In genomic region chr4:158255727-158256324, GRCh38 we compare ENCODE assay signal across 8 cellular contexts. TPM values are rescaled to one million over a fixed set of nuclear protein-coding genes. Genes with fewer than 3 reads are reported as not detected.
DNase-seq lines count a peak whose midpoint lies in the region; ATAC-seq and TF ChIP-seq lines count a peak whose summit lies in the region.

No MANE protein-coding gene starts in this region.

- no peak overlapping the region for H3K4me3 ChIP-seq in right lobe of liver

- peaks cover 7% of the 10 kb centered on the region for H3K4me1 Mint-ChIP-seq in CD14-positive monocyte

- H3K27me3 Mint-ChIP-seq in CD14-positive monocyte (ENCODE audit: low read depth in 3 of 3): no peaks in the 10 kb centered on the region

- WGBS in right lobe of liver (ENCODE audit: insufficient coverage, low coverage, low lambda C conversion rate, missing lambda C conversion rate): 33% methylated on average over 3 of the region's 3 CpGs

- no peak for TF ChIP-seq POLR2A in right lobe of liver (IDR thresholded peaks at IDR 0.05)

- no peaks in the 10 kb centered on the region for H3K27me3 ChIP-seq in right lobe of liver

- H3K4me1 ChIP-seq in right lobe of liver: no peaks in the 10 kb centered on the region

- H3K36me3 ChIP-seq in right lobe of liver: no peaks in the 10 kb centered on the region

- H3K9me3 Mint-ChIP-seq in CD14-positive monocyte: no peaks in the 10 kb centered on the region

- H3K27ac Mint-ChIP-seq in CD14-positive monocyte: no peak overlapping the region

- H3K27ac ChIP-seq in caudate nucleus (ENCODE audit: low read depth, low read length) (peak overlapping the region; percentile 58), right lobe of liver (no peak overlapping the region)

- no peaks in the 10 kb centered on the region for H3K9me3 ChIP-seq in right lobe of liver

- intact Hi-C loops in CD14-positive monocyte (cut with micrococcal nuclease): loop anchor here in 1 of 2 donors (5.0 kb wide), 1 partner anchor 371 kb away; no protein-coding TSS in a partner anchor
- intact Hi-C loops in right lobe of liver (cut with DNase I): loop anchor here (10.0 kb wide), 1 partner anchor 369 kb away; no protein-coding TSS in a partner anchor

- DNase-seq in CD14-positive monocyte (ENCODE audit: low spot score) (no peak), NCI-H526 (lab: John Stamatoyannopoulos, UW) (peak; percentile 6 to 57), caudate nucleus (lab: John Stamatoyannopoulos, UW) (peak in 2 of 61 donors; percentile 14 to 16), right lobe of liver (no peak), GM19240 (ENCODE audit: insufficient read length, low spot score) (no peak), activated gamma-delta T cell treated with Interleukin-2 at 50 U/mL for 16 hours (no peak)

- no peak overlapping the region for H3K4me3 Mint-ChIP-seq in CD14-positive monocyte

- peak; percentile 85 for TF ChIP-seq CTCF in CD14-positive monocyte (IDR thresholded peaks at IDR 0.05)
- peak; percentile 59 to 80 (median 72) for TF ChIP-seq CTCF in right lobe of liver (IDR thresholded peaks at IDR 0.05)

- H3K36me3 Mint-ChIP-seq in CD14-positive monocyte: peaks cover 22 to 34% of the 10 kb centered on the region in 2 donors

- ATAC-seq in GM19035 (IDR thresholded peaks at IDR 0.05; ENCODE audit: unreplicated experiment): peak; percentile 75
- ATAC-seq in HG03108 (IDR thresholded peaks at IDR 0.05; ENCODE audit: unreplicated experiment): peak; percentile 70
- peak; percentile 79 to 86 (median 82) for ATAC-seq in right lobe of liver

RNA-seq across cellular contexts. Expression of gene TMEM144, which starts 45.5 kb away (rescaled TPM):
- polyA plus RNA-seq in CD14-positive monocyte: 1 to 10 TPM; 1.0 to 1.5 TPM
- 1 to 10 TPM; 1.3 to 6.7 (median 2.1) TPM for total RNA-seq in right lobe of liver

Comparison
In these comparisons a context has a peak if more than half of its experiments do, and no peak if none do; other contexts are left out.
1. DNase-seq: peak in NCI-H526 (2 of 2); none in CD14-positive monocyte (single experiment), right lobe of liver (0 of 3), GM19240 (single experiment) and activated gamma-delta T cell treated with Interleukin-2 at 50 U/mL for 16 hours (single experiment).
2. Peak in every context shown above with its lines, with median percentiles within 50 percentile points of each other: ATAC-seq.